13 cellular contexts compared by ENCODE assay signal in genomic region chr5:54171645-54172384, GRCh38.
DNase-seq lines count a peak whose midpoint lies in the region; ATAC-seq and TF ChIP-seq lines count a peak whose summit lies in the region.
"Had no signal": no experiment of that assay in that cellular context is flagged by ENCODE, and none has a peak within 500 bp of the region (broad histone marks: within the 10 kb centered on the region; RNA-seq: fewer than 3 reads in every experiment).

No MANE protein-coding gene starts in this region.

- no peaks in the 10 kb centered on the region for H3K27me3 Mint-ChIP-seq in WTC11 (ENCODE audit: low read depth)
- peaks cover 4% of the 10 kb centered on the region for H3K27me3 Mint-ChIP-seq in glutamatergic neuron (ENCODE audit: unreplicated experiment)
- H3K27me3 Mint-ChIP-seq: activated naive CD8-positive, alpha-beta T cell had no signal

- H3K36me3 ChIP-seq in hepatocyte (replicated peaks; ENCODE audit: insufficient read depth, low read depth) (no peaks in the 10 kb centered on the region), thyroid gland (no peaks in the 10 kb centered on the region)

- H3K4me1 Mint-ChIP-seq in WTC11 (no peaks in the 10 kb centered on the region), glutamatergic neuron (ENCODE audit: low read depth, unreplicated experiment) (no peaks in the 10 kb centered on the region)

- DNase-seq in ELR (ENCODE audit: low read depth) (peak; percentile 15), OCI-M1 (lab: John Stamatoyannopoulos, UW) (peak; percentile 69), iris pigment epithelial cell (ENCODE audit: low read depth) (peak; percentile 82), hepatocyte (ENCODE audit: low spot score) (no peak), WTC11 (ENCODE audit: low spot score) (no peak), thyroid gland (no peak), glutamatergic neuron (no peak)
- DNase-seq: HCEC 1CT, NCI-H1105 treated with DMSO at 0.1 percent for 48 hours had no signal

- peaks cover 4% of the 10 kb centered on the region; the same call in 1 of the 2 replicates for H3K9me3 Mint-ChIP-seq in WTC11
- H3K9me3 Mint-ChIP-seq in glutamatergic neuron (ENCODE audit: unreplicated experiment), result peaks cover 6% of the 10 kb centered on the region
- H3K9me3 Mint-ChIP-seq: T-helper 2 cell treated with Interferon-gamma antibody and Interleukin-4, amounts not matched to agents 5 μg/mL and 100 μg/mL, for 36 hours had no signal

- H3K36me3 Mint-ChIP-seq in WTC11, result no peaks in the 10 kb centered on the region
- H3K36me3 Mint-ChIP-seq in glutamatergic neuron (ENCODE audit: unreplicated experiment), result peaks cover 4% of the 10 kb centered on the region

- POLR2A ChIA-PET in WTC11 (lab: Charles Lee), result no interaction called here

- no peak for TF ChIP-seq POLR2A in thyroid gland (IDR thresholded peaks at IDR 0.05)

- WGBS in hepatocyte (ENCODE audit: low lambda C conversion rate, missing lambda C conversion rate), result 97% methylated on average over 6 of the region's 6 CpGs
- WGBS in thyroid gland, 2 donors, result 79 to 85% methylated on average over 6 of the region's 6 CpGs

- ATAC-seq in HG02588 (IDR thresholded peaks at IDR 0.05; ENCODE audit: unreplicated experiment) (peak; percentile 51), WTC11 (no peak)

- H3K4me1 ChIP-seq in hepatocyte (ENCODE audit: insufficient read depth) (no peaks in the 10 kb centered on the region), thyroid gland (no peaks in the 10 kb centered on the region)
- H3K4me1 ChIP-seq: parathyroid adenoma had no signal

- intact Hi-C loops in thyroid gland (cut with DNase I), result no loop called here

- H3K4me3 Mint-ChIP-seq in WTC11 (no peak overlapping the region), glutamatergic neuron (ENCODE audit: unreplicated experiment) (no peak overlapping the region)
- H3K4me3 Mint-ChIP-seq: activated naive CD8-positive, alpha-beta T cell; T-helper 2 cell treated with Interferon-gamma antibody and Interleukin-4, amounts not matched to agents 5 μg/mL and 100 μg/mL, for 36 hours had no signal

- H3K9me3 ChIP-seq in hepatocyte (ENCODE audit: low read depth) (no peaks in the 10 kb centered on the region), thyroid gland (no peaks in the 10 kb centered on the region)

- TF ChIP-seq CTCF in hepatocyte (IDR thresholded peaks at IDR 0.05; ENCODE audit: poor library complexity) (no peak), WTC11 (IDR thresholded peaks at IDR 0.05) (no peak), thyroid gland (IDR thresholded peaks at IDR 0.05) (no peak), glutamatergic neuron (IDR thresholded peaks at IDR 0.05; ENCODE audit: partially characterized antibody, unreplicated experiment) (no peak)

- peaks cover 21% of the 10 kb centered on the region for H3K79me2 ChIP-seq in hepatocyte
- H3K79me2 ChIP-seq: parathyroid adenoma had no signal

- no peak overlapping the region for H3K4me2 ChIP-seq in hepatocyte

- no peak overlapping the region for H3K4me3 ChIP-seq in hepatocyte
- H3K4me3 ChIP-seq in thyroid gland (replicated peaks in 1 of 3), result no peak overlapping the region

- no peak overlapping the region for H3K27ac ChIP-seq in hepatocyte
- H3K27ac ChIP-seq in thyroid gland, result no peak overlapping the region
- H3K27ac ChIP-seq: parathyroid adenoma had no signal

- no peaks in the 10 kb centered on the region for H3K9me2 ChIP-seq in hepatocyte (replicated peaks; ENCODE audit: insufficient read depth)

- H4K20me1 ChIP-seq in hepatocyte (ENCODE audit: insufficient read depth, poor library complexity, severe bottlenecking), result no peaks in the 10 kb centered on the region

- CTCF ChIA-PET in WTC11 (lab: Charles Lee), result no interaction called here

- H3K27me3 ChIP-seq in hepatocyte, result no peaks in the 10 kb centered on the region
- H3K27me3 ChIP-seq in thyroid gland, result no peaks in the 10 kb centered on the region

- H2AFZ ChIP-seq in hepatocyte, result no peak overlapping the region
- H2AFZ ChIP-seq: parathyroid adenoma had no signal

- H3K27ac Mint-ChIP-seq in WTC11, result no peak overlapping the region
- H3K27ac Mint-ChIP-seq in glutamatergic neuron (ENCODE audit: unreplicated experiment), result no peak overlapping the region
- H3K27ac Mint-ChIP-seq: activated naive CD8-positive, alpha-beta T cell; T-helper 2 cell treated with Interferon-gamma antibody and Interleukin-4, amounts not matched to agents 5 μg/mL and 100 μg/mL, for 36 hours had no signal

TF ChIP-seq in WTC11, 78 proteins besides CTCF, POLR2A, EP300 and RAD21:
- TF ChIP-seq ZNF396 (CRISPR knock-in tag; IDR thresholded peaks at IDR 0.05; ENCODE audit: borderline replicate concordance) (no peak), PREB (CRISPR knock-in tag; IDR thresholded peaks at IDR 0.05; ENCODE audit: borderline replicate concordance) (no peak), GABPB1 (CRISPR knock-in tag; IDR thresholded peaks at IDR 0.05) (no peak), ZNF281 (CRISPR knock-in tag; IDR thresholded peaks at IDR 0.05) (no peak), CREM (CRISPR knock-in tag; IDR thresholded peaks at IDR 0.05) (no peak), JUN (CRISPR knock-in tag; IDR thresholded peaks at IDR 0.05) (no peak), NFE2L1 (CRISPR knock-in tag; IDR thresholded peaks at IDR 0.05) (no peak), TEAD1 (CRISPR knock-in tag; IDR thresholded peaks at IDR 0.05) (no peak), E2F5 (CRISPR knock-in tag; IDR thresholded peaks at IDR 0.05) (no peak), HMGXB4 (CRISPR knock-in tag; IDR thresholded peaks at IDR 0.05) (no peak), SOX15 (CRISPR knock-in tag; IDR thresholded peaks at IDR 0.05) (no peak)

Comparison
In these comparisons a context has a peak if more than half of its experiments do, and no peak if none do; other contexts are left out.
1. DNase-seq: peak in ELR (single experiment), OCI-M1 (single experiment) and iris pigment epithelial cell (single experiment); none in hepatocyte (single experiment), WTC11 (single experiment), thyroid gland (0 of 2) and glutamatergic neuron (single experiment).